ENCODE assay signal across 10 cellular contexts in the genomic region with DNA sequence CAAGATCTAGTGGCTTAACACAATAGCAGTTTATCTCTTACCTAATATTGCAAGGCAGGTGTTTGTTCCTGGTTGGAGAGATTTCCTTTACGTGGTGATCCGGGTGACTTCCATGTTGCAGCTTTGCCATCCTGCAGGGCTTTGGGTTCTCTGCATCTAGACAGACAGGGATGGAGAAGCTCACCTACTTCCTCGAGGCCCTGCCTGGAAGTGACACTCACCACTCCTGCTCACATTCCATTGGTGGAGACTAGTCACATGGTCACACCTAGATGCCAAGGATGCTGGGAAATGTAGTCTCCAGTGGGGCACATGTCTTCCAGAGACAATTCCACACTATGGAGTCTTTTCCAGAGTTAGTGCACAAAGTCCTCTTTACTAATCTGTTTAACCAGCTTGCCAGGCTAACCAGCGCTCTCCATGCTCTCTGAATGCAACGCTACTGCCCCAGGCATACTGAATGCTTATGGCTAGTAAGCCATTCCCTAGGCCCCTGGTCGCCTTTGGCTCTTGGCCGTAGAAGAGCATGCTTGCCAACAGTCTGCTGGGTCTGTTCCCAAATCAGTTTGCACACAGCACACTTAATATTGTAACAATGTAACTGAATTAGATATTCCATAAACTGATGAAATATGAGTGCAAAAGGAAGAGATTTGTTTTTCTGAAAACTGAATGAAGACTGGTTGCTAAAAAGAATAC. TPM values are rescaled to one million over a fixed set of nuclear protein-coding genes. Genes with fewer than 3 reads are reported as not detected.
DNase-seq lines count a peak whose midpoint lies in the region; ATAC-seq and TF ChIP-seq lines count a peak whose summit lies in the region.
"Had no signal": no experiment of that assay in that cellular context is flagged by ENCODE, and none has a peak within 500 bp of the region (broad histone marks: within the 10 kb centered on the region; RNA-seq: fewer than 3 reads in every experiment).

No MANE protein-coding gene starts in this region.

- no peaks in the 10 kb centered on the region for H3K9me3 ChIP-seq in adipocyte (ENCODE audit: control insufficient read depth, low read length)
- H3K9me3 ChIP-seq in heart right ventricle, result peaks cover 0 to 7% (median 0%) of the 10 kb centered on the region in 11 donors
- no peaks in the 10 kb centered on the region for H3K9me3 ChIP-seq in vagina

- WGBS in heart right ventricle, 2 donors, result 66 to 68% methylated on average over 7 of the region's 7 CpGs

- peaks cover 54% of the 10 kb centered on the region for H3K4me1 ChIP-seq in adipocyte (ENCODE audit: control insufficient read depth, insufficient read depth, low read length)
- peaks cover 0 to 26% (median 6%) of the 10 kb centered on the region in 9 donors for H3K4me1 ChIP-seq in heart right ventricle
- no peaks in the 10 kb centered on the region for H3K4me1 ChIP-seq in vagina

- ATAC-seq in heart right ventricle (peak; percentile 46 to 77 (median 62)), sciatic nerve (peak; percentile 83), HG03354 (IDR thresholded peaks at IDR 0.05; ENCODE audit: poor library complexity, severe bottlenecking, unreplicated experiment) (no peak)

- no peaks in the 10 kb centered on the region for H3K36me3 ChIP-seq in adipocyte (ENCODE audit: control insufficient read depth, insufficient read depth, low read length, severe bottlenecking)
- H3K36me3 ChIP-seq in heart right ventricle, result no peaks in the 10 kb centered on the region
- no peaks in the 10 kb centered on the region for H3K36me3 ChIP-seq in vagina

- DNase-seq in DMS153 treated with DMSO at 0.1 percent for 48 hours (lab: John Stamatoyannopoulos, UW; ENCODE audit: unreplicated experiment) (peak; percentile 49), HT1080 (ENCODE audit: low read depth) (peak; percentile 73), OCI-M1 (lab: John Stamatoyannopoulos, UW) (peak; percentile 72), adipocyte (ENCODE audit: low read depth) (peak; percentile 72), heart right ventricle (peak in 1 of 2 donors; percentile 66), sciatic nerve (ENCODE audit: low spot score) (peak; percentile 75), vagina (ENCODE audit: extremely low spot score in 2 of 2) (no peak)

- peak overlapping the region; percentile 79 for H3K9ac ChIP-seq in adipocyte (ENCODE audit: low read length)

- no peak for TF ChIP-seq CTCF in heart right ventricle (IDR thresholded peaks at IDR 0.05)
- no peak for TF ChIP-seq CTCF in vagina (IDR thresholded peaks at IDR 0.05)

- no peak for TF ChIP-seq POLR2A in vagina (IDR thresholded peaks at IDR 0.05)

- no peaks in the 10 kb centered on the region for H3K27me3 ChIP-seq in adipocyte (replicated peaks; ENCODE audit: control insufficient read depth, insufficient read depth, low read length)
- H3K27me3 ChIP-seq in heart right ventricle, result no peaks in the 10 kb centered on the region
- no peaks in the 10 kb centered on the region for H3K27me3 ChIP-seq in vagina

- H3K4me3 ChIP-seq in adipocyte (ENCODE audit: low read length) (peak overlapping the region; percentile 15), heart right ventricle (no peak overlapping the region), vagina (no peak overlapping the region)
- H3K4me3 ChIP-seq: SK-N-MC had no signal

- H3K27ac ChIP-seq in heart right ventricle, result peak overlapping the region in 1 of 10 donors; percentile 36
- H3K27ac ChIP-seq in vagina, result no peak overlapping the region
- H3K27ac ChIP-seq: SK-N-MC had no signal

- intact Hi-C loops in heart right ventricle (cut with DNase I) (loop anchor here in 5 of 10 donors (5.0 to 10.0 kb wide), 7 partner anchors 124 to 527 kb away; partner anchors contain the start of gene OSER1 (in 2 of the 5)), sciatic nerve (cut with DNase I) (no loop called here), vagina (cut with DNase I) (no loop called here)

RNA-seq across cellular contexts. Expression of gene KCNK15, which starts 6.7 kb away (rescaled TPM):
- not detected in 2 replicates for total RNA-seq in HT1080 (2014; rRNA removed; shearing (Covaris generic))
- polyA plus RNA-seq in HT1080 (2015; cell fraction: cytosol; rRNA removed), result 0.05 TPM in 1 of 2 replicates, not detected in the other
- polyA plus RNA-seq in HT1080 (2015; cell fraction: nucleus; rRNA removed), result not detected in 2 replicates
- total RNA-seq in heart right ventricle (under 1 TPM; 0.13 to 0.82 (median 0.38) TPM), sciatic nerve (3.2 TPM), vagina (1.5 TPM)
- under 1 TPM; 0.22 to 0.54 TPM for polyA plus RNA-seq in heart right ventricle

RNA-seq across cellular contexts. Expression of gene CCN5, which starts 23.8 kb away (rescaled TPM):
- total RNA-seq in HT1080 (2014; rRNA removed; shearing (Covaris generic)), result not detected in 2 replicates
- not detected in 2 replicates for polyA plus RNA-seq in HT1080 (2015; cell fraction: cytosol; rRNA removed)
- polyA plus RNA-seq in HT1080 (2015; cell fraction: nucleus; rRNA removed), result 0.20 TPM in 1 of 2 replicates, not detected in the other
- total RNA-seq in heart right ventricle (10 to 100 TPM in 7 of 10 donors, 1 to 10 TPM in 3; 4.3 to 47.6 (median 14.4) TPM), sciatic nerve (147 TPM), vagina (134 TPM)
- polyA plus RNA-seq in heart right ventricle, result 10 to 100 TPM; 14.1 to 87.2 TPM
- total RNA-seq: skeletal muscle tissue had no signal

Comparison
In these comparisons a context has a peak if more than half of its experiments do, and no peak if none do; other contexts are left out.
1. DNase-seq: peak in DMS153 treated with DMSO at 0.1 percent for 48 hours (single experiment), HT1080 (single experiment), OCI-M1 (single experiment), adipocyte (single experiment) and sciatic nerve (single experiment); none in vagina (0 of 2).